25 cellular contexts compared by ENCODE assay signal in genomic region chr1:180258935-180259334, GRCh38. TPM values are rescaled to one million over a fixed set of nuclear protein-coding genes. Genes with fewer than 3 reads are reported as not detected.
"Had no signal": no experiment of that assay in that cellular context is flagged by ENCODE, and none has a peak within 500 bp of the region (broad histone marks: within the 10 kb centered on the region; RNA-seq: fewer than 3 reads in every experiment).

No MANE protein-coding gene starts in this region.

- H3K4me1 ChIP-seq: ascending aorta had no signal

- H3K4me3 Mint-ChIP-seq: activated CD4-positive, alpha-beta T cell treated with anti-CD3 and anti-CD28 coated beads, Interleukin-2, amount 10 ng/mL, durations not matched to agents 24 days and 14 days; activated CD8-positive, alpha-beta T cell treated with anti-CD3 and anti-CD28 coated beads for 36 hours; activated naive CD8-positive, alpha-beta T cell; activated T-cell treated with anti-CD3 and anti-CD28 coated beads, Interleukin-2, amount 50 U/mL, for 24 hours had no signal

- H3K36me3 Mint-ChIP-seq: activated naive CD8-positive, alpha-beta T cell had no signal

- H3K27ac ChIP-seq: ascending aorta, cardiac muscle cell, SJCRH30, SK-N-MC, WERI-Rb-1 had no signal

- H3K4me3 ChIP-seq: ascending aorta, cardiac muscle cell, SJCRH30, SK-N-MC had no signal

- H3K9me3 Mint-ChIP-seq: activated CD4-positive, alpha-beta T cell treated with anti-CD3 and anti-CD28 coated beads, Interleukin-2, amount 10 ng/mL, durations not matched to agents 24 days and 14 days; activated CD8-positive, alpha-beta T cell treated with anti-CD3 and anti-CD28 coated beads for 36 hours; activated T-cell treated with anti-CD3 and anti-CD28 coated beads, Interleukin-2, amount 50 U/mL, for 24 hours; activated T-helper 2 cell treated with anti-CD3 and anti-CD28 coated beads, Interferon-gamma antibody, Interleukin-2, Interleukin-4, amounts not matched to agents 10 μg/mL and 5 μg/mL and 100 μg/mL, durations not matched to agents 14 hours and 24 hours and 36 hours had no signal

- H3K27ac Mint-ChIP-seq: activated CD4-positive, alpha-beta T cell treated with anti-CD3 and anti-CD28 coated beads, Interleukin-2, amount 10 ng/mL, durations not matched to agents 24 days and 14 days; activated CD8-positive, alpha-beta T cell treated with anti-CD3 and anti-CD28 coated beads for 36 hours; activated naive CD8-positive, alpha-beta T cell; activated T-cell treated with anti-CD3 and anti-CD28 coated beads, Interleukin-2, amount 50 U/mL, for 24 hours; activated T-helper 2 cell treated with anti-CD3 and anti-CD28 coated beads, Interferon-gamma antibody, Interleukin-2, Interleukin-4, amounts not matched to agents 10 μg/mL and 5 μg/mL and 100 μg/mL, durations not matched to agents 14 hours and 24 hours and 36 hours had no signal

- ATAC-seq: activated CD8-positive, alpha-beta T cell treated with anti-CD3 and anti-CD28 coated beads for 36 hours; Panc1 had no signal

- H3K27me3 Mint-ChIP-seq: activated CD4-positive, alpha-beta T cell treated with anti-CD3 and anti-CD28 coated beads, Interleukin-2, amount 10 ng/mL, durations not matched to agents 24 days and 14 days had no signal

- H3K9me3 ChIP-seq: ascending aorta, SJCRH30 had no signal

- DNase-seq: activated CD4-positive, alpha-beta T cell treated with anti-CD3 and anti-CD28 coated beads, Interleukin-2, amount 10 ng/mL, durations not matched to agents 24 days and 14 days; activated CD4-positive, alpha-beta T cell treated with anti-CD3 and anti-CD28 coated beads, Interleukin-2, amount 50 U/mL, for 4 hours; activated CD8-positive, alpha-beta T cell treated with anti-CD3 and anti-CD28 coated beads for 36 hours; activated gamma-delta T cell; activated naive CD4-positive, alpha-beta T cell treated with Interleukin-2 at 50 U/mL for 16 hours; activated T-cell treated with anti-CD3 and anti-CD28 coated beads, Interleukin-2, amount 50 U/mL, for 24 hours; amygdala; NCI-H1105; NCI-H1417 treated with DMSO at 0.1 percent for 48 hours; NCI-H187 treated with DMSO at 0.1 percent for 48 hours; NCI-H345; NCI-H524 treated with DMSO at 0.1 percent for 48 hours; SHP77; SJCRH30; T1000; WERI-Rb-1 had no signal

- H3K27me3 ChIP-seq: cardiac muscle cell, SJCRH30 had no signal

- H3K4me1 Mint-ChIP-seq: activated CD4-positive, alpha-beta T cell treated with anti-CD3 and anti-CD28 coated beads, Interleukin-2, amount 10 ng/mL, durations not matched to agents 24 days and 14 days had no signal

- H3K36me3 ChIP-seq: ascending aorta, cardiac muscle cell, SJCRH30, WERI-Rb-1 had no signal

RNA-seq across cellular contexts. Expression of gene LHX4, which starts 28.9 kb away (rescaled TPM):
- total RNA-seq: activated CD4-positive, alpha-beta T cell treated with anti-CD3 and anti-CD28 coated beads, Interleukin-2, amount 10 ng/mL, durations not matched to agents 24 days and 14 days; activated CD8-positive, alpha-beta memory T cell treated with anti-CD3 and anti-CD28 coated beads for 36 hours; activated CD8-positive, alpha-beta T cell treated with anti-CD3 and anti-CD28 coated beads for 36 hours; activated T-helper 2 cell treated with anti-CD3 and anti-CD28 coated beads, Interferon-gamma antibody, Interleukin-2, Interleukin-4, amounts not matched to agents 10 μg/mL and 5 μg/mL and 100 μg/mL, durations not matched to agents 14 hours and 24 hours and 36 hours; ascending aorta; cardiac muscle cell; T-helper 1 cell treated with Interleukin-12 subunit alpha and Interleukin-12 subunit beta and Interleukin-4 antibody, amounts not matched to agents 30 ng/mL and 1 ng/mL, for 36 hours; T-helper 2 cell treated with Interferon-gamma antibody and Interleukin-4, amounts not matched to agents 100 ng/mL and 5 ng/mL, for 36 hours had no signal
